Comparison of ENCODE assay signal across 7 cellular contexts in genomic region chr14:23071975-23072539, GRCh38. TPM values are rescaled to one million over a fixed set of nuclear protein-coding genes. Genes with fewer than 3 reads are reported as not detected.
DNase-seq lines count a peak whose midpoint lies in the region; ATAC-seq and TF ChIP-seq lines count a peak whose summit lies in the region.
"Had no signal": no experiment of that assay in that cellular context is flagged by ENCODE, and none has a peak within 500 bp of the region (broad histone marks: within the 10 kb centered on the region; RNA-seq: fewer than 3 reads in every experiment).

No MANE protein-coding gene starts in this region.

- H3K36me3 ChIP-seq in Caco-2 (ENCODE audit: control insufficient read depth, insufficient read depth, low read length) = peaks cover 11% of the 10 kb centered on the region

- H3K4me1 ChIP-seq in Caco-2 = peaks cover 28% of the 10 kb centered on the region

- TF ChIP-seq CTCF in Caco-2 (IDR thresholded peaks at IDR 0.05; ENCODE audit: insufficient read depth in 1 of 2, low read depth in 1 of 2, low read length in 1 of 2, severe bottlenecking in 1 of 2, unreplicated experiment in 1 of 2) = no peak

- H3K4me3 ChIP-seq in Caco-2 (ENCODE audit: low read depth, low read length) = no peak overlapping the region

- CTCF ChIA-PET in Caco-2 (lab: Charles Lee) = interaction anchor here (0.6 to 3.1 kb wide), 11 partner anchors 10 to 98 kb away, joined by 3 to 24 read pairs (median 5); partner anchors contain the start of genes ACIN1 and C14orf119

- H3K4me3 Mint-ChIP-seq in Caco-2 (ENCODE audit: unreplicated experiment) = peak overlapping the region; percentile 100

- peaks cover 32% of the 10 kb centered on the region for H3K4me1 Mint-ChIP-seq in Caco-2 (ENCODE audit: low read depth, unreplicated experiment)

- no peak for ATAC-seq in activated naive CD4-positive, alpha-beta T cell treated with anti-CD3 and anti-CD28 coated beads, Interleukin-2, amount 50 U/mL, for 72 hours
- ATAC-seq in HG02798 (IDR thresholded peaks at IDR 0.05; ENCODE audit: poor library complexity, unreplicated experiment) = no peak

- no peaks in the 10 kb centered on the region for H3K27me3 ChIP-seq in Caco-2 (replicated peaks; ENCODE audit: control insufficient read depth, insufficient read depth, low read length)

- peak overlapping the region; percentile 93 for H3K27ac Mint-ChIP-seq in Caco-2 (ENCODE audit: unreplicated experiment)
- peak overlapping the region; percentile 88 to 98 for H3K27ac Mint-ChIP-seq in activated naive CD4-positive, alpha-beta T cell treated with anti-CD3 and anti-CD28 coated beads, Interleukin-2, amount 50 U/mL, for 72 hours

- peak; percentile 54 to 69 for DNase-seq in Caco-2
- DNase-seq in activated naive CD4-positive, alpha-beta T cell treated with anti-CD3 and anti-CD28 coated beads, Interleukin-2, amount 50 U/mL, for 72 hours (ENCODE audit: low spot score in 2 of 2) = no peak
- peak; percentile 30 for DNase-seq in mesenteric fat pad (ENCODE audit: low spot score)
- DNase-seq in NCI-H1694 treated with DMSO at 0.1 percent for 48 hours (lab: John Stamatoyannopoulos, UW) = no peak
- DNase-seq in stimulated activated CD4-positive, alpha-beta T cell treated with anti-CD3 and anti-CD28 coated beads, Interleukin-1b, Interleukin-23, amount 100 ng/mL, for 48 hours = no peak
- DNase-seq: kidney glomerular epithelial cell had no signal

- BruUV-seq in Caco-2 (replicated peaks; lab: Mats Ljungman, UMichigan) = no TSS peak

- intact Hi-C loops in Caco-2 (cut with micrococcal nuclease; ENCODE audit: unreplicated experiment) = loop anchor here (2.0 kb wide), 1 partner anchor 23 kb away; the partner anchor contains the start of genes ACIN1 and C14orf119

- H3K9me3 Mint-ChIP-seq in Caco-2 (ENCODE audit: unreplicated experiment) = no peaks in the 10 kb centered on the region
- no peaks in the 10 kb centered on the region for H3K9me3 Mint-ChIP-seq in activated naive CD4-positive, alpha-beta T cell treated with anti-CD3 and anti-CD28 coated beads, Interleukin-2, amount 50 U/mL, for 72 hours

- no peaks in the 10 kb centered on the region for H3K27me3 Mint-ChIP-seq in Caco-2 (ENCODE audit: insufficient read depth, unreplicated experiment)

- POLR2A ChIA-PET in Caco-2 (lab: Charles Lee) = interaction anchor here (0.6 to 1.0 kb wide), 9 partner anchors 23 to 483 kb away, joined by 3 to 20 read pairs (median 4); partner anchors contain the start of genes ACIN1, C14orf119, PABPN1 and PSMB5

- no peaks in the 10 kb centered on the region for H3K9me3 ChIP-seq in Caco-2

- H3K36me3 Mint-ChIP-seq in Caco-2 (ENCODE audit: insufficient read depth, unreplicated experiment) = peaks cover 90% of the 10 kb centered on the region
- peaks cover 0 to 27% of the 10 kb centered on the region in 2 donors for H3K36me3 Mint-ChIP-seq in activated naive CD4-positive, alpha-beta T cell treated with anti-CD3 and anti-CD28 coated beads, Interleukin-2, amount 50 U/mL, for 72 hours

RNA-seq across cellular contexts. Expression of gene CDH24, which starts 14.7 kb away (rescaled TPM):
- total RNA-seq in Caco-2 (2022) = 7.9 TPM in 2 replicates
- 1 to 10 TPM; 1.1 to 1.4 TPM for total RNA-seq in activated naive CD4-positive, alpha-beta T cell treated with anti-CD3 and anti-CD28 coated beads, Interleukin-2, amount 50 U/mL, for 72 hours
- 2.4 TPM for total RNA-seq in mesenteric fat pad

RNA-seq across cellular contexts. Expression of gene ACIN1, which starts 22.9 kb away (rescaled TPM):
- total RNA-seq in Caco-2 (2022) (193 and 201 TPM in 2 replicates), mesenteric fat pad (137 TPM)
- 100 to 1,000 TPM; 187 to 191 TPM for total RNA-seq in activated naive CD4-positive, alpha-beta T cell treated with anti-CD3 and anti-CD28 coated beads, Interleukin-2, amount 50 U/mL, for 72 hours

RNA-seq across cellular contexts. Expression of gene C14orf119, which starts 23.2 kb away (rescaled TPM):
- total RNA-seq in Caco-2 (2022) (46.3 and 52.0 TPM in 2 replicates), mesenteric fat pad (50.5 TPM)
- 10 to 100 TPM; 36.5 to 49.1 TPM for total RNA-seq in activated naive CD4-positive, alpha-beta T cell treated with anti-CD3 and anti-CD28 coated beads, Interleukin-2, amount 50 U/mL, for 72 hours

RNA-seq across cellular contexts. Expression of gene PSMB11, which starts 30.0 kb away (rescaled TPM):
- total RNA-seq in Caco-2 (2022) (not detected in 2 replicates), mesenteric fat pad (not detected)
- not detected for total RNA-seq in activated naive CD4-positive, alpha-beta T cell treated with anti-CD3 and anti-CD28 coated beads, Interleukin-2, amount 50 U/mL, for 72 hours

RNA-seq across cellular contexts. Expression of gene CIROP, which starts 32.7 kb away (rescaled TPM):
- not detected in 2 replicates for total RNA-seq in Caco-2 (2022)
- not detected for total RNA-seq in activated naive CD4-positive, alpha-beta T cell treated with anti-CD3 and anti-CD28 coated beads, Interleukin-2, amount 50 U/mL, for 72 hours
- total RNA-seq in mesenteric fat pad = not detected

Comparison
In these comparisons a context has a peak if more than half of its experiments do, and no peak if none do; other contexts are left out.
1. DNase-seq: peak in Caco-2 (2 of 2) and mesenteric fat pad (single experiment); none in activated naive CD4-positive, alpha-beta T cell treated with anti-CD3 and anti-CD28 coated beads, Interleukin-2, amount 50 U/mL, for 72 hours (0 of 2), NCI-H1694 treated with DMSO at 0.1 percent for 48 hours (single experiment) and stimulated activated CD4-positive, alpha-beta T cell treated with anti-CD3 and anti-CD28 coated beads, Interleukin-1b, Interleukin-23, amount 100 ng/mL, for 48 hours (single experiment).